ENCODE assay signal across 18 cellular contexts in genomic region chr2:9991221-9991620, GRCh38. TPM values are rescaled to one million over a fixed set of nuclear protein-coding genes. Genes with fewer than 3 reads are reported as not detected.
DNase-seq lines count a peak whose midpoint lies in the region; ATAC-seq and TF ChIP-seq lines count a peak whose summit lies in the region.
"Had no signal": no experiment of that assay in that cellular context is flagged by ENCODE, and none has a peak within 500 bp of the region (broad histone marks: within the 10 kb centered on the region; RNA-seq: fewer than 3 reads in every experiment).

No MANE protein-coding gene starts in this region.

- TF ChIP-seq CTCF in PC-3 (conservative IDR thresholded peaks at IDR 0.05; ENCODE audit: low read depth, low read length) (no peak), spleen (IDR thresholded peaks at IDR 0.05 in 8 of 11, conservative IDR thresholded peaks at IDR 0.05 in 3 of 11) (no peak), tibial nerve (IDR thresholded peaks at IDR 0.05) (no peak)

- H3K4me3 ChIP-seq in BLaER1 treated with 17β-estradiol and CSF1 and Interleukin-3, amounts not matched to agents 10 nM and 100 nM: no peak overlapping the region
- no peak overlapping the region for H3K4me3 ChIP-seq in PC-3 (ENCODE audit: low read length)
- H3K4me3 ChIP-seq in spleen: no peak overlapping the region
- no peak overlapping the region for H3K4me3 ChIP-seq in tibial nerve
- H3K4me3 ChIP-seq: upper lobe of left lung had no signal

- H3K4me1 ChIP-seq in BLaER1 treated with 17β-estradiol and CSF1 and Interleukin-3, amounts not matched to agents 10 nM and 100 nM: peaks cover 15 to 35% (median 23%) of the 10 kb centered on the region in 10 experiments
- H3K4me1 ChIP-seq in PC-3 (ENCODE audit: insufficient read depth, low read length) (peaks cover 24% of the 10 kb centered on the region), spleen (peaks cover 18 to 57% (median 39%) of the 10 kb centered on the region in 6 donors), tibial nerve (peaks cover 0 to 51% (median 2%) of the 10 kb centered on the region in 4 donors)

- no peaks in the 10 kb centered on the region for H3K79me2 ChIP-seq in PC-3 (ENCODE audit: low read length)

- H2AFZ ChIP-seq in PC-3 (ENCODE audit: low read length): no peak overlapping the region

- intact Hi-C loops in PC-3 (cut with micrococcal nuclease) (no loop called here), spleen (cut with DNase I; ENCODE audit: low total_unique reads) (no loop called here)

- no peaks in the 10 kb centered on the region for H3K9me3 ChIP-seq in BLaER1 treated with 17β-estradiol and CSF1 and Interleukin-3, amounts not matched to agents 10 nM and 100 nM (replicated peaks in 1 of 11)
- H3K9me3 ChIP-seq in PC-3 (ENCODE audit: low read length): no peaks in the 10 kb centered on the region
- H3K9me3 ChIP-seq in spleen: no peaks in the 10 kb centered on the region
- H3K9me3 ChIP-seq in tibial nerve: no peaks in the 10 kb centered on the region
- H3K9me3 ChIP-seq: upper lobe of left lung had no signal

- BruUV-seq in PC-3 (replicated peaks; lab: Mats Ljungman, UMichigan): no TSS peak

- no peaks in the 10 kb centered on the region for H3K36me3 ChIP-seq in BLaER1 treated with 17β-estradiol and CSF1 and Interleukin-3, amounts not matched to agents 10 nM and 100 nM
- 0 out of 2 replicates have a peak, but pooled peaks cover 3% of the 10 kb centered on the region for H3K36me3 ChIP-seq in PC-3 (ENCODE audit: low read depth, low read length)
- no peaks in the 10 kb centered on the region for H3K36me3 ChIP-seq in spleen
- no peaks in the 10 kb centered on the region for H3K36me3 ChIP-seq in tibial nerve
- H3K36me3 ChIP-seq: upper lobe of left lung had no signal

- no peaks in the 10 kb centered on the region for H3K9me2 ChIP-seq in PC-3 (replicated peaks; ENCODE audit: low read length)

- no peak overlapping the region; a peak in 2 of 22 replicates for H3K9ac ChIP-seq in BLaER1 treated with 17β-estradiol and CSF1 and Interleukin-3, amounts not matched to agents 10 nM and 100 nM
- H3K9ac ChIP-seq in PC-3 (ENCODE audit: low read length): no peak overlapping the region

- POLR2A ChIA-PET in PC-3 (lab: Charles Lee; ENCODE audit: unreplicated experiment): no interaction called here

- CTCF ChIA-PET in PC-3 (lab: Charles Lee): no interaction called here

- no peak for DNase-seq in PC-3
- peak; percentile 61 for DNase-seq in kidney tubule cell (ENCODE audit: low spot score)
- no peak for DNase-seq in spleen
- no peak for DNase-seq in activated naive CD4-positive, alpha-beta T cell treated with Interleukin-2 at 50 U/mL for 16 hours
- no peak for DNase-seq in tibial nerve (ENCODE audit: low spot score in 2 of 2)
- DNase-seq: activated CD4-positive, alpha-beta T cell treated with anti-CD3 and anti-CD28 coated beads for 1 hour; activated effector memory CD4-positive, alpha-beta T cell treated with anti-CD3 and anti-CD28 coated beads, Interleukin-2, amount 50 U/mL, for 16 hours; activated naive CD8-positive, alpha-beta T cell treated with anti-CD3 and anti-CD28 coated beads, Interleukin-2, amount 10 ng/mL, durations not matched to agents 7 days and 5 days; activated T-cell treated with anti-CD3 and anti-CD28 coated beads, Interleukin-2, amount 50 U/mL, for 1 hour; CD4-positive, alpha-beta memory T cell; central memory CD4-positive, alpha-beta T cell; GOT3; mesenchymal stem cell; stimulated activated CD4-positive, alpha-beta T cell treated with anti-CD3 and anti-CD28 coated beads, Interleukin-1b, Interleukin-23, amount 100 ng/mL, for 48 hours; T-helper 17 cell had no signal

- TF ChIP-seq POLR2A in spleen (IDR thresholded peaks at IDR 0.05) (no peak), tibial nerve (IDR thresholded peaks at IDR 0.05) (no peak)

- 76 to 86% (median 82%) methylated on average over 1 of the region's 1 CpG for WGBS in spleen, 5 donors
- 72 to 73% methylated on average over 1 of the region's 1 CpG for WGBS in tibial nerve, 2 donors

- no peaks in the 10 kb centered on the region for H4K20me1 ChIP-seq in BLaER1 treated with 17β-estradiol and CSF1 and Interleukin-3, amounts not matched to agents 10 nM and 100 nM
- H4K20me1 ChIP-seq in PC-3 (ENCODE audit: low read length): no peaks in the 10 kb centered on the region

- peak overlapping the region in 3 of 11 experiments; percentile 3 to 45 (median 37); a peak in 4 of 22 replicates for H3K27ac ChIP-seq in BLaER1 treated with 17β-estradiol and CSF1 and Interleukin-3, amounts not matched to agents 10 nM and 100 nM
- H3K27ac ChIP-seq in PC-3 (ENCODE audit: low read length) (peak overlapping the region; percentile 48; the same call in 1 of the 2 replicates), spleen (peak overlapping the region in 5 of 8 donors; percentile 41 to 69 (median 48)), tibial nerve (peak overlapping the region in 2 of 4 donors; percentile 37 to 65)

- ATAC-seq in PC-3: peak; percentile 33
- ATAC-seq in GM18511 (IDR thresholded peaks at IDR 0.05; ENCODE audit: unreplicated experiment): no peak
- ATAC-seq: T-helper 17 cell had no signal

- no peak for TF ChIP-seq EP300 in tibial nerve (IDR thresholded peaks at IDR 0.05)

- peak overlapping the region in 9 of 11 experiments; percentile 49 to 86 (median 64); a peak in 15 of 22 replicates for H3K4me2 ChIP-seq in BLaER1 treated with 17β-estradiol and CSF1 and Interleukin-3, amounts not matched to agents 10 nM and 100 nM
- peak overlapping the region; percentile 32 for H3K4me2 ChIP-seq in PC-3 (ENCODE audit: low read length)

- no peaks in the 10 kb centered on the region for H3K27me3 ChIP-seq in BLaER1 treated with 17β-estradiol and CSF1 and Interleukin-3, amounts not matched to agents 10 nM and 100 nM
- no peaks in the 10 kb centered on the region for H3K27me3 ChIP-seq in PC-3 (ENCODE audit: low read length)
- H3K27me3 ChIP-seq in spleen (replicated peaks in 1 of 7): no peaks in the 10 kb centered on the region
- no peaks in the 10 kb centered on the region for H3K27me3 ChIP-seq in tibial nerve
- H3K27me3 ChIP-seq: upper lobe of left lung had no signal

- no peaks in the 10 kb centered on the region for H3F3A ChIP-seq in PC-3 (ENCODE audit: low read length, unreplicated experiment)

RNA-seq across cellular contexts. Expression of gene GRHL1, which starts 39.7 kb away (rescaled TPM):
- total RNA-seq in PC-3 (2014; rRNA removed) (9.3 and 10.3 TPM in 2 replicates), spleen (1 to 10 TPM; 1.0 to 3.0 (median 1.6) TPM), tibial nerve (1 to 10 TPM in 2 of 4 donors, under 1 TPM in 1, not detected in 1; 0.66 to 4.2 (median 2.3) TPM)
- under 1 TPM; 0.20 to 0.64 (median 0.53) TPM for polyA plus RNA-seq in spleen

RNA-seq across cellular contexts. Expression of gene KLF11, which starts 52.1 kb away (rescaled TPM):
- total RNA-seq in PC-3 (2014; rRNA removed): 13.4 and 14.0 TPM in 2 replicates
- total RNA-seq in spleen: 10 to 100 TPM; 18.3 to 46.1 (median 33.5) TPM
- polyA plus RNA-seq in spleen: 10 to 100 TPM in 1 of 3 donors, 1 to 10 TPM in 2; 5.4 to 13.3 (median 8.0) TPM
- total RNA-seq in tibial nerve: 10 to 100 TPM; 17.1 to 23.7 (median 20.9) TPM
